18 cellular contexts compared by ENCODE assay signal in genomic region chr10:105585753-105586152, GRCh38.
A peak's percentile ranks its signal among the peaks of the same experiment; 100 is the strongest.
DNase-seq lines count a peak whose midpoint lies in the region; ATAC-seq and TF ChIP-seq lines count a peak whose summit lies in the region.
"Had no signal": no experiment of that assay in that cellular context is flagged by ENCODE, and none has a peak within 500 bp of the region (broad histone marks: within the 10 kb centered on the region; RNA-seq: fewer than 3 reads in every experiment).

No MANE protein-coding gene starts in this region.

- H3K4me1 Mint-ChIP-seq in mesothelial cell of epicardium = peaks cover 16% of the 10 kb centered on the region
- H3K4me1 Mint-ChIP-seq: activated B cell treated with CpG ODN at 0.5 μM for 24 hours; activated T-helper 17 cell treated with anti-CD3 and anti-CD28 coated beads, Interleukin-2, amount 50 U/mL, for 72 hours had no signal

- H3K9me2 ChIP-seq in PC-3 (replicated peaks; ENCODE audit: low read length) = no peaks in the 10 kb centered on the region

- ATAC-seq in PC-3 (no peak), sciatic nerve (no peak), HG02610 (IDR thresholded peaks at IDR 0.05; ENCODE audit: unreplicated experiment) (no peak)
- ATAC-seq: activated T-helper 17 cell treated with anti-CD3 and anti-CD28 coated beads, Interleukin-2, amount 50 U/mL, for 72 hours; K562; right cardiac atrium had no signal

- H3K4me3 Mint-ChIP-seq in mesothelial cell of epicardium = no peak overlapping the region
- H3K4me3 Mint-ChIP-seq: activated B cell treated with CpG ODN at 0.5 μM for 24 hours; activated T-helper 17 cell treated with anti-CD3 and anti-CD28 coated beads, Interleukin-2, amount 50 U/mL, for 72 hours; T-helper 1 cell treated with Interleukin-12 subunit alpha and Interleukin-12 subunit beta and Interleukin-4 antibody, amounts not matched to agents 30 μg/mL and 1 μg/mL, for 36 hours had no signal

- H3K36me3 Mint-ChIP-seq in mesothelial cell of epicardium = no peaks in the 10 kb centered on the region

- CTCF ChIA-PET in PC-3 (lab: Charles Lee) = no interaction called here

- H3K27ac Mint-ChIP-seq in mesothelial cell of epicardium = peak overlapping the region; percentile 54
- H3K27ac Mint-ChIP-seq: activated B cell treated with CpG ODN at 0.5 μM for 24 hours; activated T-helper 17 cell treated with anti-CD3 and anti-CD28 coated beads, Interleukin-2, amount 50 U/mL, for 72 hours; T-helper 1 cell treated with Interleukin-12 subunit alpha and Interleukin-12 subunit beta and Interleukin-4 antibody, amounts not matched to agents 30 μg/mL and 1 μg/mL, for 36 hours had no signal

- H4K20me1 ChIP-seq in PC-3 (ENCODE audit: low read length) = no peaks in the 10 kb centered on the region

- no peak overlapping the region for H2AFZ ChIP-seq in PC-3 (ENCODE audit: low read length)

- TF ChIP-seq CTCF in PC-3 (conservative IDR thresholded peaks at IDR 0.05; ENCODE audit: low read depth, low read length) (no peak), epithelial cell of esophagus (IDR thresholded peaks at IDR 0.05; ENCODE audit: insufficient read depth, low read depth, low read length, missing control alignments) (no peak), mesothelial cell of epicardium (IDR thresholded peaks at IDR 0.05; ENCODE audit: unreplicated experiment) (no peak)

- H3K27me3 ChIP-seq in PC-3 (ENCODE audit: low read length) = no peaks in the 10 kb centered on the region
- H3K27me3 ChIP-seq: BE2C had no signal

- H3K4me1 ChIP-seq in PC-3 (ENCODE audit: insufficient read depth, low read length) = no peaks in the 10 kb centered on the region
- H3K4me1 ChIP-seq: BE2C had no signal

- BruUV-seq in PC-3 (replicated peaks; lab: Mats Ljungman, UMichigan) = no TSS peak

- intact Hi-C loops in PC-3 (cut with micrococcal nuclease) = no loop called here
- intact Hi-C loops in sciatic nerve (cut with DNase I) = no loop called here

- H3K79me2 ChIP-seq in PC-3 (ENCODE audit: low read length) = no peaks in the 10 kb centered on the region

- H3K9me3 ChIP-seq in PC-3 (ENCODE audit: low read length) = no peaks in the 10 kb centered on the region
- H3K9me3 ChIP-seq: BE2C had no signal

- H3F3A ChIP-seq in PC-3 (ENCODE audit: low read length, unreplicated experiment) = no peaks in the 10 kb centered on the region

- no peaks in the 10 kb centered on the region for H3K36me3 ChIP-seq in PC-3 (ENCODE audit: low read depth, low read length)
- H3K36me3 ChIP-seq: BE2C had no signal

- H3K4me3 ChIP-seq in PC-3 (ENCODE audit: low read length) (no peak overlapping the region), epithelial cell of esophagus (ENCODE audit: low read length) (no peak overlapping the region)
- H3K4me3 ChIP-seq: K562 had no signal

- DNase-seq in EH (ENCODE audit: low read depth) (peak; percentile 76), PC-3 (peak; percentile 35), epithelial cell of esophagus (ENCODE audit: low read depth) (peak; percentile 74), mesothelial cell of epicardium (ENCODE audit: low spot score in 2 of 2, unreplicated experiment in 2 of 2) (no peak), sciatic nerve (ENCODE audit: low spot score) (no peak)
- DNase-seq in activated CD4-positive, alpha-beta T cell treated with anti-CD3 and anti-CD28 coated beads for 4 hours = no peak
- no peak for DNase-seq in stimulated activated CD4-positive, alpha-beta T cell treated with anti-CD3 and anti-CD28 coated beads, Interleukin-4, amount 100 ng/mL, for 4 hours
- DNase-seq: activated B cell treated with CpG ODN at 0.5 μM for 24 hours; BE2C; DMS 273 treated with DMSO at 0.1 percent for 48 hours; NCI-H2107; right cardiac atrium; RPMI8226; stimulated activated CD4-positive, alpha-beta T cell treated with anti-CD3 and anti-CD28 coated beads, Interleukin-2, amount 100 ng/mL, for 24 hours had no signal

- no peak overlapping the region for H3K4me2 ChIP-seq in PC-3 (ENCODE audit: low read length)

- H3K27me3 Mint-ChIP-seq in mesothelial cell of epicardium (ENCODE audit: low read depth) = no peaks in the 10 kb centered on the region
- H3K27me3 Mint-ChIP-seq: activated B cell treated with CpG ODN at 0.5 μM for 24 hours; activated T-helper 17 cell treated with anti-CD3 and anti-CD28 coated beads, Interleukin-2, amount 50 U/mL, for 72 hours had no signal

- H3K27ac ChIP-seq in PC-3 (ENCODE audit: low read length) = no peak overlapping the region

- H3K9me3 Mint-ChIP-seq in mesothelial cell of epicardium = no peaks in the 10 kb centered on the region

- H3K9ac ChIP-seq in PC-3 (ENCODE audit: low read length) = no peak overlapping the region

- POLR2A ChIA-PET in PC-3 (lab: Charles Lee; ENCODE audit: unreplicated experiment) = no interaction called here

Comparison
In these comparisons a context has a peak if more than half of its experiments do, and no peak if none do; other contexts are left out.
1. DNase-seq: peak in EH (single experiment), PC-3 (single experiment) and epithelial cell of esophagus (single experiment); none in mesothelial cell of epicardium (0 of 2), sciatic nerve (single experiment), activated CD4-positive, alpha-beta T cell treated with anti-CD3 and anti-CD28 coated beads for 4 hours (0 of 2) and stimulated activated CD4-positive, alpha-beta T cell treated with anti-CD3 and anti-CD28 coated beads, Interleukin-4, amount 100 ng/mL, for 4 hours (0 of 2).